In genomic region chr6:26205161-26205624, GRCh38 we compare ENCODE assay signal across 8 cellular contexts.
DNase-seq lines count a peak whose midpoint lies in the region; ATAC-seq, FAIRE-seq and TF ChIP-seq lines count a peak whose summit lies in the region.

No MANE protein-coding gene starts in this region.

- H3K9me3 ChIP-seq in K562 (replicated peaks; ENCODE audit: control insufficient read depth, insufficient read depth, low read depth, low read length) (no peaks in the 10 kb centered on the region), iPS-18c (ENCODE audit: control insufficient read depth, insufficient read depth, low read length) (no peaks in the 10 kb centered on the region)

- POLR2A ChIA-PET in K562 (lab: Yijun Ruan, JAX), result interaction anchor here (0.5 to 16.5 kb wide), 40 partner anchors 10 to 1411 kb away, joined by 3 to 1095 read pairs (median 5); a partner anchor contains a TSS

- H3K9me1 ChIP-seq in K562 (ENCODE audit: control insufficient read depth, insufficient read depth, low read length), result no peaks in the 10 kb centered on the region

- in situ Hi-C loops in K562 (cut with MboI), result loop anchor here (25.0 kb wide), 1 partner anchor 1607 kb away; a partner anchor contains a TSS

- peak; percentile 39 for ATAC-seq in K562

- TF ChIP-seq RAD21 in K562 (CRISPR knock-in tag; conservative IDR thresholded peaks at IDR 0.05 in 1 of 2, IDR thresholded peaks at IDR 0.05 in 1 of 2), result no peak

- no peak for TF ChIP-seq POLR2A in K562 (conservative IDR thresholded peaks at IDR 0.05)

- H3K27ac Mint-ChIP-seq in HFFc6 (no peak overlapping the region), type B pancreatic cell (no peak overlapping the region)

- H2AFZ ChIP-seq in K562 (ENCODE audit: low read depth, low read length), result no peak overlapping the region

- peak; percentile 69 for FAIRE-seq in K562 (lab: Jason Lieb, UNC)

- peak overlapping the region; percentile 57 for H3K4me3 ChIP-seq in K562
- H3K4me3 ChIP-seq in iPS-18c (ENCODE audit: insufficient read depth, low read depth, low read length), result peak overlapping the region; percentile 57
- peak overlapping the region; percentile 44 to 60 (median 59) for H3K4me3 ChIP-seq in skin epidermis

- intact Hi-C loops in K562 (cut with micrococcal nuclease), result loop anchor here (2.0 to 10.0 kb wide), 2 partner anchors 102 to 1630 kb away; a partner anchor contains a TSS

- H3K4me1 ChIP-seq in K562 (replicated peaks in 1 of 2; ENCODE audit: control insufficient read depth in 2 of 2, insufficient read depth in 2 of 2, low read length in 2 of 2), result peaks cover 7 to 21% of the 10 kb centered on the region in 2 experiments; a peak in 4 of 5 replicates

- peaks cover 23% of the 10 kb centered on the region for H4K20me1 ChIP-seq in K562 (replicated peaks; ENCODE audit: control insufficient read depth, insufficient read depth, low read length)

- no peaks in the 10 kb centered on the region for H3K27me3 ChIP-seq in K562 (ENCODE audit: control insufficient read depth in 2 of 2, insufficient read depth in 2 of 2, low read length in 2 of 2)

- peak; percentile 86 for DNase-seq in EL
- DNase-seq in HFFc6, result peak; percentile 83
- DNase-seq in NCI-H2029 (lab: John Stamatoyannopoulos, UW), result peak; percentile 96
- DNase-seq in T1000 (lab: John Stamatoyannopoulos, UW), result peak; percentile 61
- peak; percentile 83 to 95 (median 90) for DNase-seq in K562 (ENCODE audit: extremely low read depth in 1 of 4, low spot score in 3 of 4)
- no peak for DNase-seq in type B pancreatic cell (ENCODE audit: extremely low spot score, unreplicated experiment)

- no peak for TF ChIP-seq EP300 in K562 (IDR thresholded peaks at IDR 0.05; ENCODE audit: low read length)

- peaks cover 7% of the 10 kb centered on the region; the same call in 1 of the 3 replicates for H3K36me3 ChIP-seq in K562 (ENCODE audit: control insufficient read depth, insufficient read depth, low read length)

- CTCF ChIA-PET in K562 (lab: Yijun Ruan, JAX; ENCODE audit: low intra/inter-chr PET ratio), result interaction anchor here (0.7 kb wide), 1 partner anchor 83 kb away, joined by 3 read pairs; no protein-coding TSS in a partner anchor

- peaks cover 74% of the 10 kb centered on the region for H3K79me2 ChIP-seq in K562 (ENCODE audit: control insufficient read depth, insufficient read depth, low read length)

- 0% methylated on average over 18 of the region's 18 CpGs for WGBS in K562 (ENCODE audit: insufficient coverage, low coverage, missing lambda C conversion rate)

- H3K27me3 Mint-ChIP-seq in HFFc6 (ENCODE audit: insufficient read depth), result peaks cover 12% of the 10 kb centered on the region
- peaks cover 7% of the 10 kb centered on the region for H3K27me3 Mint-ChIP-seq in type B pancreatic cell

- BruUV-seq in K562 (replicated peaks; lab: Mats Ljungman, UMichigan), result no TSS peak

- peaks cover 21% of the 10 kb centered on the region for H3K4me1 Mint-ChIP-seq in HFFc6 (ENCODE audit: low read depth)
- H3K4me1 Mint-ChIP-seq in type B pancreatic cell (ENCODE audit: unreplicated experiment), result no peaks in the 10 kb centered on the region

- H3K4me2 ChIP-seq in K562 (ENCODE audit: insufficient read depth, low read length), result peak overlapping the region; percentile 96

- H3K27ac ChIP-seq in K562 (ENCODE audit: extremely low read depth, low read depth, low read length) (peak overlapping the region; percentile 99), skin epidermis (peak overlapping the region in 20 of 21 experiments; percentile 72 to 95 (median 87))

- H3K9me3 Mint-ChIP-seq in HFFc6 (peaks cover 5% of the 10 kb centered on the region; the same call in 1 of the 2 replicates), type B pancreatic cell (no peaks in the 10 kb centered on the region)

- H3K4me3 Mint-ChIP-seq in HFFc6, result no peak overlapping the region
- no peak overlapping the region for H3K4me3 Mint-ChIP-seq in type B pancreatic cell

- no peak for TF ChIP-seq CTCF in HFFc6 (IDR thresholded peaks at IDR 0.05)
- TF ChIP-seq CTCF in K562 (IDR thresholded peaks at IDR 0.05 in 2 of 3, conservative IDR thresholded peaks at IDR 0.05 in 1 of 3; ENCODE audit: insufficient read depth in 2 of 3, low read depth in 1 of 3, low read length in 3 of 3), result no peak
- no peak for TF ChIP-seq CTCF in type B pancreatic cell (conservative IDR thresholded peaks at IDR 0.05)

- H3K36me3 Mint-ChIP-seq in HFFc6 (ENCODE audit: low read depth) (no peaks in the 10 kb centered on the region; the same call in 1 of the 2 replicates), type B pancreatic cell (peaks cover 4% of the 10 kb centered on the region)

- peak overlapping the region; percentile 93 to 98 for H3K9ac ChIP-seq in K562 (ENCODE audit: insufficient read depth in 1 of 2, low read depth in 2 of 2, low read length in 2 of 2)

TF ChIP-seq in K562, 482 proteins besides CTCF, POLR2A, EP300 and RAD21 (continues in another document):
- TF ChIP-seq TFAM (CRISPR knock-in tag; conservative IDR thresholded peaks at IDR 0.05) (no peak), BDP1 (IDR thresholded peaks at IDR 0.05; ENCODE audit: insufficient read depth, insufficient read length) (no peak), ZNF639 (CRISPR knock-in tag; conservative IDR thresholded peaks at IDR 0.05 in 1 of 2, IDR thresholded peaks at IDR 0.05 in 1 of 2) (no peak), ZKSCAN3 (CRISPR knock-in tag; IDR thresholded peaks at IDR 0.05) (no peak), ELF2 (CRISPR knock-in tag; IDR thresholded peaks at IDR 0.05) (peak; percentile 58), ZNF347 (CRISPR knock-in tag; IDR thresholded peaks at IDR 0.05; ENCODE audit: low read depth) (peak; percentile 71; the same call in 1 of the 2 replicates), ZNF668 (CRISPR knock-in tag; IDR thresholded peaks at IDR 0.05) (no peak), ADNP (tag; IDR thresholded peaks at IDR 0.05) (no peak), HMGN3 (IDR thresholded peaks at IDR 0.05; ENCODE audit: borderline replicate concordance, extremely low read depth, insufficient read length, low read depth, low read length) (no peak), CC2D1A (IDR thresholded peaks at IDR 0.05) (no peak), RBBP5 (IDR thresholded peaks at IDR 0.05; ENCODE audit: borderline replicate concordance, insufficient read depth, low read length, poor library complexity, severe bottlenecking) (no peak), PHB (CRISPR knock-in tag; IDR thresholded peaks at IDR 0.05) (0 out of 2 replicates have a peak, but pooled peaks have one; percentile 42), ERF (CRISPR knock-in tag; IDR thresholded peaks at IDR 0.05) (peak; percentile 96), NR0B1 (IDR thresholded peaks at IDR 0.05; ENCODE audit: partially characterized antibody) (no peak), HSF4 (CRISPR knock-in tag; IDR thresholded peaks at IDR 0.05; ENCODE audit: borderline replicate concordance) (no peak), NFYB (IDR thresholded peaks at IDR 0.05; ENCODE audit: extremely low read depth, insufficient read length) (peak; percentile 30), PKNOX1 (IDR thresholded peaks at IDR 0.05) (no peak), U2AF1 (optimal IDR thresholded peaks at IDR 0.05; ENCODE audit: low read depth, low read length) (no peak), ZBTB2 (IDR thresholded peaks at IDR 0.05) (no peak)
